In the genomic region with DNA sequence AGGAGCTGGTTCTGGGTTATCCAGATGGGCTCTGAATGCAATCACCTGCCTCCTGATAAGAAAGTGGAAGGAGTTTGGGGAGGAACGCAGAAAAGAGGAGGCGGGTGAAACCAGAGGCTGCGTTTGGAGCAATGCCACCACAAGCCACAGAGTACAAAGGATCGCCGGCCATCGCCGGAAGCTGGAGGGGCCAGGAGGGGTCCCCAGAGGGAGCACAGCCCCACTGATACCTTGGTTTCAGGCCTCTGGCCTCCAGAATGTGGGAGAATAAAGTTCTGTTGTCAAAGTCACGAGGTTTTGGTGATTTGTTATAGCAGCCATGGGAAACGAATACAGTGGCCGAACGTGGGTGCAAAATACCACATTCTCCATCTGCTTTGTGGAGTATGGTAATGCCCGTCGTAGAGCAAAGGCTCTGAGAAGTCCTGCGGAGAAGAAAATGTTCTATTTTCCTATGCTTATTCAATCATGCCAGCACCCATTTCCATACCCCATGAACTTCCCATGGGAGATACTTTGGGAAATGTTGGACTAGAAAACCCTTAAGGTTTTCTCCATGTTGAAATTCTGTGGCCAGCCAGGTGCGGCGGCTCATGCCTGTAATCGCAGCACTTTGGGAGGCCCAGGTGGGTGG, we compare ENCODE assay signal across 11 cellular contexts. TPM values are rescaled to one million over a fixed set of nuclear protein-coding genes. Genes with fewer than 3 reads are reported as not detected.
DNase-seq lines count a peak whose midpoint lies in the region; ATAC-seq and TF ChIP-seq lines count a peak whose summit lies in the region.
"Had no signal": no experiment of that assay in that cellular context is flagged by ENCODE, and none has a peak within 500 bp of the region (broad histone marks: within the 10 kb centered on the region; RNA-seq: fewer than 3 reads in every experiment).

No MANE protein-coding gene starts in this region.

- H3K79me1 ChIP-seq in H9 (ENCODE audit: insufficient read depth, low read depth, low read length, poor library complexity, severe bottlenecking): no peaks in the 10 kb centered on the region

- no peak overlapping the region for H3T11ph ChIP-seq in H9 (ENCODE audit: low read length)

- no peak overlapping the region for H2BK15ac ChIP-seq in H9 (ENCODE audit: low read depth, low read length)

- H4K20me1 ChIP-seq in H9 (ENCODE audit: control insufficient read depth, insufficient read depth, insufficient read length): no peaks in the 10 kb centered on the region

- no peak overlapping the region for H4K5ac ChIP-seq in H9 (ENCODE audit: insufficient read length, low read depth, low read length)

- H3K4me2 ChIP-seq in H9 (ENCODE audit: insufficient read depth, insufficient read length, low read length): no peak overlapping the region

- H3K4me1 Mint-ChIP-seq in neural crest cell: peaks cover 9% of the 10 kb centered on the region
- peaks cover 4 to 6% of the 10 kb centered on the region in 2 experiments; a peak in 3 of 4 replicates for H3K4me1 Mint-ChIP-seq in H9
- H3K4me1 Mint-ChIP-seq: CD4-positive, CD25-positive, alpha-beta regulatory T cell had no signal

- H3K4me1 ChIP-seq in right cardiac atrium (ENCODE audit: control insufficient read depth, insufficient read depth, low read length) (no peaks in the 10 kb centered on the region), H9 (ENCODE audit: insufficient read depth, low read length) (no peaks in the 10 kb centered on the region)

- no peak overlapping the region for H4K8ac ChIP-seq in H9 (replicated peaks; ENCODE audit: insufficient read length, low read depth, low read length)

- no peak overlapping the region for H3K4ac ChIP-seq in H9 (ENCODE audit: low read depth, low read length)

- no peaks in the 10 kb centered on the region for H3K36me3 Mint-ChIP-seq in neural crest cell (ENCODE audit: low read depth)
- H3K36me3 Mint-ChIP-seq in H9 (ENCODE audit: insufficient read depth in 1 of 3, low read depth in 3 of 3): no peaks in the 10 kb centered on the region
- H3K36me3 Mint-ChIP-seq: CD4-positive, CD25-positive, alpha-beta regulatory T cell had no signal

- no peak overlapping the region for H4K91ac ChIP-seq in H9 (ENCODE audit: insufficient read length, low read depth, low read length)

- TF ChIP-seq CTCF in neural crest cell (conservative IDR thresholded peaks at IDR 0.05) (no peak), H9 (conservative IDR thresholded peaks at IDR 0.05) (no peak)

- H3K27me3 Mint-ChIP-seq in neural crest cell (ENCODE audit: low read depth) (peaks cover 6% of the 10 kb centered on the region), H9 (ENCODE audit: low read depth) (peaks cover 1% of the 10 kb centered on the region; the same call in 1 of the 2 replicates)

- no peak overlapping the region for H2AK5ac ChIP-seq in H9 (ENCODE audit: insufficient read length, low read length)

- no peaks in the 10 kb centered on the region for H3K79me2 ChIP-seq in H9 (ENCODE audit: insufficient read depth, low read length)

- H3K27ac Mint-ChIP-seq in neural crest cell (ENCODE audit: unreplicated experiment) (peak overlapping the region; percentile 43), H9 (peak overlapping the region in 1 of 3 experiments; percentile 72; a peak in 1 of 7 replicates)
- H3K27ac Mint-ChIP-seq: CD4-positive, CD25-positive, alpha-beta regulatory T cell had no signal

- H3K9me3 Mint-ChIP-seq in neural crest cell: no peaks in the 10 kb centered on the region
- H3K9me3 Mint-ChIP-seq in H9: no peaks in the 10 kb centered on the region
- H3K9me3 Mint-ChIP-seq: CD4-positive, CD25-positive, alpha-beta regulatory T cell had no signal

- H3K27me3 ChIP-seq in right cardiac atrium (ENCODE audit: control insufficient read depth, insufficient read depth) (no peaks in the 10 kb centered on the region), H9 (ENCODE audit: insufficient read depth, low read length) (no peaks in the 10 kb centered on the region)

- no peak overlapping the region for H3K4me3 Mint-ChIP-seq in neural crest cell
- no peak overlapping the region; a peak in 1 of 5 replicates for H3K4me3 Mint-ChIP-seq in H9
- H3K4me3 Mint-ChIP-seq: CD4-positive, CD25-positive, alpha-beta regulatory T cell had no signal

- H3K9me3 ChIP-seq in right cardiac atrium (ENCODE audit: control insufficient read depth, low read length) (no peaks in the 10 kb centered on the region), H9 (ENCODE audit: control insufficient read depth, low read depth, low read length) (no peaks in the 10 kb centered on the region)

- DNase-seq in right cardiac atrium (peak in 2 of 3 donors; percentile 20 to 23), Right ventricle myocardium superior (no peak), OCI-M1 (lab: John Stamatoyannopoulos, UW) (peak; percentile 60), neural crest cell (ENCODE audit: low read depth, low spot score) (no peak), H9 (no peak)
- DNase-seq: CD4-positive, CD25-positive, alpha-beta regulatory T cell; DMS79; HCEC 1CT had no signal

- no peak overlapping the region for H3K56ac ChIP-seq in H9 (ENCODE audit: insufficient read length, low read depth, low read length)

- ATAC-seq in right cardiac atrium: no peak
- ATAC-seq in Right ventricle myocardium superior (ENCODE audit: poor library complexity): no peak
- no peak for ATAC-seq in HG02870 (IDR thresholded peaks at IDR 0.05; ENCODE audit: unreplicated experiment)
- no peak for ATAC-seq in HG03108 (IDR thresholded peaks at IDR 0.05; ENCODE audit: unreplicated experiment)

- H2BK12ac ChIP-seq in H9 (ENCODE audit: insufficient read length, low read depth, low read length): no peak overlapping the region

- 82% methylated on average over 17 of the region's 17 CpGs for WGBS in right cardiac atrium
- no CpG with 5 or more reads among the region's 17 CpGs for WGBS in H9 (ENCODE audit: extremely low coverage, insufficient read length, low lambda C conversion rate)

- no peak overlapping the region for H2BK20ac ChIP-seq in H9 (ENCODE audit: low read depth, low read length, poor library complexity, severe bottlenecking)

- H3K14ac ChIP-seq in H9 (ENCODE audit: insufficient read depth, low read length): no peak overlapping the region

- H3K9ac ChIP-seq in H9 (ENCODE audit: extremely low read depth, insufficient read length, low read length): no peak overlapping the region

- intact Hi-C loops in right cardiac atrium (cut with DNase I): no loop called here
- intact Hi-C loops in Right ventricle myocardium superior (cut with DNase I): no loop called here

- H3K4me3 ChIP-seq in right cardiac atrium (ENCODE audit: low read length): no peak overlapping the region

- H3K18ac ChIP-seq in H9 (ENCODE audit: insufficient read length, low read depth, low read length): no peak overlapping the region

- no peaks in the 10 kb centered on the region for H3K23me2 ChIP-seq in H9 (ENCODE audit: insufficient read length, low read depth, low read length, poor library complexity, severe bottlenecking)

- H3K27ac ChIP-seq in right cardiac atrium (ENCODE audit: low read length) (no peak overlapping the region), H9 (ENCODE audit: insufficient read length, low read depth, low read length) (no peak overlapping the region)
- H3K27ac ChIP-seq: 22Rv1 had no signal

- H3K23ac ChIP-seq in H9 (ENCODE audit: insufficient read length, low read depth, low read length): no peak overlapping the region

- no peak overlapping the region for H2AFZ ChIP-seq in H9 (ENCODE audit: low read length)

- no peak overlapping the region for H2BK120ac ChIP-seq in H9 (ENCODE audit: low read depth, low read length, poor library complexity, severe bottlenecking)

- no peak overlapping the region for H2BK5ac ChIP-seq in H9 (ENCODE audit: insufficient read length, low read length)

RNA-seq across cellular contexts. Expression of a gene that starts 51.4 kb away (rescaled TPM):
- total RNA-seq in right cardiac atrium (10 to 100 TPM; 33.1 to 39.2 (median 36.8) TPM), Right ventricle myocardium superior (35.1 TPM), neural crest cell (39.5 and 40.0 TPM in 2 replicates), H9 (2021) (39.1 and 44.0 TPM in 2 replicates)
- polyA plus RNA-seq in right cardiac atrium: 19.4 TPM

Comparison
In these comparisons a context has a peak if more than half of its experiments do, and no peak if none do; other contexts are left out.
1. DNase-seq: peak in right cardiac atrium (2 of 3) and OCI-M1 (single experiment); none in Right ventricle myocardium superior (single experiment), neural crest cell (single experiment) and H9 (single experiment).